8 cellular contexts compared by ENCODE assay signal in genomic region chr6:29747688-29748250, GRCh38. TPM values are rescaled to one million over a fixed set of nuclear protein-coding genes. Genes with fewer than 3 reads are reported as not detected.
DNase-seq lines count a peak whose midpoint lies in the region; ATAC-seq lines count a peak whose summit lies in the region.

No MANE protein-coding gene starts in this region.

- H3K9me3 Mint-ChIP-seq in T-helper 1 cell treated with Interleukin-12 subunit alpha and Interleukin-12 subunit beta and Interleukin-4 antibody, amounts not matched to agents 30 μg/mL and 1 μg/mL, for 36 hours: no peaks in the 10 kb centered on the region
- no peaks in the 10 kb centered on the region for H3K9me3 Mint-ChIP-seq in activated CD8-positive, alpha-beta T cell treated with anti-CD3 and anti-CD28 coated beads, Interleukin-2, amount 10 ng/mL, durations not matched to agents 7 days and 5 days (ENCODE audit: insufficient read depth)
- no peaks in the 10 kb centered on the region for H3K9me3 Mint-ChIP-seq in stimulated activated naive B cell treated with anti-CD40 and anti-IgM and Interleukin-4, amounts not matched to agents 10 μg/mL and 1 μg/mL and 100 μg/mL, for 72 hours

- H3K9me3 ChIP-seq in iPS-18a (ENCODE audit: control insufficient read depth, low read depth, low read length): no peaks in the 10 kb centered on the region

- H3K4me3 ChIP-seq in iPS-18a (ENCODE audit: low read length): peak overlapping the region; percentile 73

- peaks cover 14% of the 10 kb centered on the region for H3K36me3 Mint-ChIP-seq in T-helper 1 cell treated with Interleukin-12 subunit alpha and Interleukin-12 subunit beta and Interleukin-4 antibody, amounts not matched to agents 30 μg/mL and 1 μg/mL, for 36 hours (ENCODE audit: low read depth)
- peaks cover 23% of the 10 kb centered on the region for H3K36me3 Mint-ChIP-seq in activated CD8-positive, alpha-beta T cell treated with anti-CD3 and anti-CD28 coated beads, Interleukin-2, amount 10 ng/mL, durations not matched to agents 7 days and 5 days (ENCODE audit: low read depth)
- peaks cover 0 to 1% of the 10 kb centered on the region in 2 donors for H3K36me3 Mint-ChIP-seq in stimulated activated naive B cell treated with anti-CD40 and anti-IgM and Interleukin-4, amounts not matched to agents 10 μg/mL and 1 μg/mL and 100 μg/mL, for 72 hours

- H3K4me3 Mint-ChIP-seq in T-helper 1 cell treated with Interleukin-12 subunit alpha and Interleukin-12 subunit beta and Interleukin-4 antibody, amounts not matched to agents 30 μg/mL and 1 μg/mL, for 36 hours: peak overlapping the region; percentile 100
- H3K4me3 Mint-ChIP-seq in activated CD8-positive, alpha-beta T cell treated with anti-CD3 and anti-CD28 coated beads, Interleukin-2, amount 10 ng/mL, durations not matched to agents 7 days and 5 days: peak overlapping the region; percentile 98
- peak overlapping the region; percentile 91 to 98 for H3K4me3 Mint-ChIP-seq in stimulated activated naive B cell treated with anti-CD40 and anti-IgM and Interleukin-4, amounts not matched to agents 10 μg/mL and 1 μg/mL and 100 μg/mL, for 72 hours

- H3K4me1 ChIP-seq in iPS-18a (ENCODE audit: control insufficient read depth, low read depth, low read length): peaks cover 6% of the 10 kb centered on the region

- H3K27ac Mint-ChIP-seq in T-helper 1 cell treated with Interleukin-12 subunit alpha and Interleukin-12 subunit beta and Interleukin-4 antibody, amounts not matched to agents 30 μg/mL and 1 μg/mL, for 36 hours: peak overlapping the region; percentile 96
- H3K27ac Mint-ChIP-seq in activated CD8-positive, alpha-beta T cell treated with anti-CD3 and anti-CD28 coated beads, Interleukin-2, amount 10 ng/mL, durations not matched to agents 7 days and 5 days: peak overlapping the region; percentile 94
- H3K27ac Mint-ChIP-seq in stimulated activated naive B cell treated with anti-CD40 and anti-IgM and Interleukin-4, amounts not matched to agents 10 μg/mL and 1 μg/mL and 100 μg/mL, for 72 hours: peak overlapping the region; percentile 80

- no peaks in the 10 kb centered on the region for H3K36me3 ChIP-seq in iPS-18a (ENCODE audit: control insufficient read depth, low read depth, low read length)

- peaks cover 45% of the 10 kb centered on the region for H3K4me1 Mint-ChIP-seq in T-helper 1 cell treated with Interleukin-12 subunit alpha and Interleukin-12 subunit beta and Interleukin-4 antibody, amounts not matched to agents 30 μg/mL and 1 μg/mL, for 36 hours (ENCODE audit: low read depth)
- peaks cover 56% of the 10 kb centered on the region for H3K4me1 Mint-ChIP-seq in activated CD8-positive, alpha-beta T cell treated with anti-CD3 and anti-CD28 coated beads, Interleukin-2, amount 10 ng/mL, durations not matched to agents 7 days and 5 days (ENCODE audit: low read depth)
- peaks cover 21 to 38% of the 10 kb centered on the region in 2 donors for H3K4me1 Mint-ChIP-seq in stimulated activated naive B cell treated with anti-CD40 and anti-IgM and Interleukin-4, amounts not matched to agents 10 μg/mL and 1 μg/mL and 100 μg/mL, for 72 hours

- H3K27ac ChIP-seq in iPS-18a (ENCODE audit: low read length): no peak overlapping the region

- no peak for ATAC-seq in activated CD8-positive, alpha-beta T cell treated with anti-CD3 and anti-CD28 coated beads, Interleukin-2, amount 10 ng/mL, durations not matched to agents 7 days and 5 days
- no peak for ATAC-seq in stimulated activated naive B cell treated with anti-CD40 and anti-IgM and Interleukin-4, amounts not matched to agents 10 μg/mL and 1 μg/mL and 100 μg/mL, for 72 hours (replicated peaks)
- no peak for ATAC-seq in GM19023 (IDR thresholded peaks at IDR 0.05; ENCODE audit: unreplicated experiment)

- CTCF ChIA-PET in activated CD8-positive, alpha-beta T cell treated with anti-CD3 and anti-CD28 coated beads, Interleukin-2, amount 10 ng/mL, durations not matched to agents 7 days and 5 days (lab: Charles Lee): interaction anchor here (0.8 to 3.1 kb wide), 8 partner anchors 9 to 94 kb away, joined by 3 to 40 read pairs (median 10); no protein-coding TSS in a partner anchor

- POLR2A ChIA-PET in activated CD8-positive, alpha-beta T cell treated with anti-CD3 and anti-CD28 coated beads, Interleukin-2, amount 10 ng/mL, durations not matched to agents 7 days and 5 days (lab: Charles Lee): interaction anchor here (1.1 to 1.2 kb wide), 2 partner anchors 20 to 23 kb away, joined by 3 read pairs; no protein-coding TSS in a partner anchor

- H3K9ac ChIP-seq in iPS-18a (ENCODE audit: low read length): no peak overlapping the region

- no peak for DNase-seq in T-helper 1 cell
- DNase-seq in activated CD8-positive, alpha-beta T cell treated with anti-CD3 and anti-CD28 coated beads, Interleukin-2, amount 10 ng/mL, durations not matched to agents 7 days and 5 days: no peak
- DNase-seq in stimulated activated naive B cell treated with anti-CD40 and anti-IgM and Interleukin-4, amounts not matched to agents 10 μg/mL and 1 μg/mL and 100 μg/mL, for 72 hours: no peak
- DNase-seq in DMS153 (lab: John Stamatoyannopoulos, UW): no peak
- no peak for DNase-seq in stimulated activated naive CD4-positive, alpha-beta T cell (lab: John Stamatoyannopoulos, UW)

- H3K27me3 ChIP-seq in iPS-18a (ENCODE audit: control insufficient read depth, insufficient read depth, low read length): peaks cover 63% of the 10 kb centered on the region

- H3K27me3 Mint-ChIP-seq in T-helper 1 cell treated with Interleukin-12 subunit alpha and Interleukin-12 subunit beta and Interleukin-4 antibody, amounts not matched to agents 30 μg/mL and 1 μg/mL, for 36 hours (ENCODE audit: low read depth): no peaks in the 10 kb centered on the region
- H3K27me3 Mint-ChIP-seq in activated CD8-positive, alpha-beta T cell treated with anti-CD3 and anti-CD28 coated beads, Interleukin-2, amount 10 ng/mL, durations not matched to agents 7 days and 5 days (ENCODE audit: low read depth): no peaks in the 10 kb centered on the region
- H3K27me3 Mint-ChIP-seq in stimulated activated naive B cell treated with anti-CD40 and anti-IgM and Interleukin-4, amounts not matched to agents 10 μg/mL and 1 μg/mL and 100 μg/mL, for 72 hours: peaks cover 0 to 25% of the 10 kb centered on the region in 2 donors

RNA-seq across cellular contexts. Expression of gene HLA-F, which starts 24.5 kb away (rescaled TPM):
- total RNA-seq in activated CD8-positive, alpha-beta T cell treated with anti-CD3 and anti-CD28 coated beads, Interleukin-2, amount 10 ng/mL, durations not matched to agents 7 days and 5 days: 100 to 1,000 TPM; 170 to 181 TPM
